ENCODE assay signal across 8 cellular contexts in the genomic region with DNA sequence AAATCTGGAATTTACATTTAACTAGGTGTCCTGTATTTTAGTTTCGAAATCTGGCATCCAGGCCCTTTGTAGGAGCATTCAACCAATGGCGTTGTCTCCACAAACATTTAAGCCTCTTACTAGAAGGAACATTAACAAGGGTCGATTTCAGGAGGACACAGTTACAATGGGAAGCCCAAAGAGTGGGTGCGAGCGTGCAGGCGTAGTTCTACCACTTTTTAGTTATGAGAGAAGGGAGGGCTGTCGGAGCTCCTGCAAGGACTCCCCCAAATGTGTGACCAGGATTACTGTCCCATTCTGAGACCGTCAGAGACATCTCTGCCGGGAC. TPM values are rescaled to one million over a fixed set of nuclear protein-coding genes. Genes with fewer than 3 reads are reported as not detected.
DNase-seq lines count a peak whose midpoint lies in the region; ATAC-seq and TF ChIP-seq lines count a peak whose summit lies in the region.

No MANE protein-coding gene starts in this region.

- TF ChIP-seq RAD21 in HCT116 (IDR thresholded peaks at IDR 0.05; ENCODE audit: low read depth): no peak

- H3K9ac ChIP-seq in HCT116 (ENCODE audit: low read length) (peak overlapping the region; percentile 72), skeletal muscle tissue (ENCODE audit: low read depth in 1 of 3, low read length in 3 of 3) (peak overlapping the region; percentile 76 to 96 (median 94))

- peaks cover 12% of the 10 kb centered on the region for H3K36me3 Mint-ChIP-seq in WTC11

- BruUV-seq in HCT116 (replicated peaks; lab: Mats Ljungman, UMichigan): no TSS peak

- TF ChIP-seq POLR2A in HCT116 (IDR thresholded peaks at IDR 0.05; ENCODE audit: borderline replicate concordance, extremely low read depth, insufficient read depth, insufficient read length): no peak

- H3K4me1 Mint-ChIP-seq in WTC11: peaks cover 34% of the 10 kb centered on the region

- H3K9me3 ChIP-seq in HCT116 (ENCODE audit: control insufficient read depth in 1 of 2, insufficient read depth in 1 of 2, low read depth in 1 of 2, low read length in 2 of 2) (no peaks in the 10 kb centered on the region), skeletal muscle tissue (ENCODE audit: control insufficient read depth in 3 of 3, low read length in 3 of 3) (no peaks in the 10 kb centered on the region)

- H3K4me2 ChIP-seq in HCT116 (ENCODE audit: low read length): peak overlapping the region; percentile 95

- ATAC-seq in HCT116: peak; percentile 37
- peak; percentile 13 for ATAC-seq in WTC11
- ATAC-seq in left cardiac atrium: peak; percentile 7 to 31

- RAD21 ChIA-PET in HCT116 (lab: Charles Lee; ENCODE audit: low non-redundant PET in 1 of 2, low total read pairs in 2 of 2, uncharacterized antibody in 2 of 2, unreplicated experiment in 2 of 2): interaction anchor here in 1 of 2 experiments (1.7 kb wide), 1 partner anchor 8 kb away, joined by 5 read pairs; a partner anchor contains a TSS

- no peaks in the 10 kb centered on the region for H4K20me1 ChIP-seq in HCT116 (ENCODE audit: insufficient read depth)

- intact Hi-C loops in HCT116 (cut with micrococcal nuclease) (no loop called here), left cardiac atrium (cut with DNase I) (no loop called here)

- H3K4me3 ChIP-seq in HCT116 (replicated peaks in 1 of 2; ENCODE audit: low read depth in 1 of 2, low read length in 2 of 2) (peak overlapping the region; percentile 81 to 86), skeletal muscle tissue (ENCODE audit: low read length in 3 of 3) (peak overlapping the region; percentile 83 to 98 (median 98))

- H3K4me1 ChIP-seq in HCT116 (ENCODE audit: control insufficient read depth in 1 of 2, insufficient read depth in 2 of 2, low read length in 2 of 2): peaks cover 9 to 40% of the 10 kb centered on the region in 2 experiments
- peaks cover 27 to 35% (median 30%) of the 10 kb centered on the region in 3 donors for H3K4me1 ChIP-seq in skeletal muscle tissue (ENCODE audit: control insufficient read depth in 3 of 3, insufficient read depth in 3 of 3, low read length in 3 of 3)

- POLR2A ChIA-PET in HCT116 (lab: Charles Lee): interaction anchor here (1.0 kb wide), 1 partner anchor 9 kb away, joined by 4 read pairs; a partner anchor contains a TSS
- POLR2A ChIA-PET in WTC11 (lab: Charles Lee): interaction anchor here (0.6 to 2.7 kb wide), 5 partner anchors 8 to 949 kb away, joined by 3 to 28 read pairs (median 5); a partner anchor contains a TSS

- H3K9me3 Mint-ChIP-seq in WTC11: no peaks in the 10 kb centered on the region

- CTCF ChIA-PET in HCT116 (lab: Charles Lee): interaction anchor here (0.9 to 2.5 kb wide), 3 partner anchors 8 to 28 kb away, joined by 3 to 31 read pairs (median 7); a partner anchor contains a TSS
- CTCF ChIA-PET in WTC11 (lab: Charles Lee): interaction anchor here (0.6 to 10.2 kb wide), 9 partner anchors 8 to 221 kb away, joined by 3 to 117 read pairs (median 7); a partner anchor contains a TSS

- no peaks in the 10 kb centered on the region; a peak in 1 of 4 replicates for H3K36me3 ChIP-seq in HCT116 (ENCODE audit: control insufficient read depth in 1 of 2, insufficient read depth in 2 of 2, low read length in 2 of 2)
- peaks cover 14 to 17% (median 16%) of the 10 kb centered on the region in 3 donors for H3K36me3 ChIP-seq in skeletal muscle tissue (ENCODE audit: control insufficient read depth in 3 of 3, insufficient read depth in 3 of 3, low read length in 3 of 3)

- H3K27ac ChIP-seq in C4-2B (peak overlapping the region; percentile 96), HCT116 (ENCODE audit: low read depth, low read length) (no peak overlapping the region; the same call in 1 of the 2 replicates), skeletal muscle tissue (ENCODE audit: low read depth, low read length) (peak overlapping the region; percentile 98)

- no peak for TF ChIP-seq CTCF in C4-2B (conservative IDR thresholded peaks at IDR 0.05)
- TF ChIP-seq CTCF in HCT116 (IDR thresholded peaks at IDR 0.05 in 2 of 3, conservative IDR thresholded peaks at IDR 0.05 in 1 of 3; ENCODE audit: borderline replicate concordance in 1 of 3, insufficient read depth in 1 of 3, low read depth in 2 of 3, low read length in 2 of 3): no peak
- TF ChIP-seq CTCF in WTC11 (IDR thresholded peaks at IDR 0.05): no peak

- DNase-seq in HCT116 (ENCODE audit: low read depth, low spot score) (no peak), WTC11 (ENCODE audit: low spot score) (no peak), left cardiac atrium (no peak), NCI-H345 (lab: John Stamatoyannopoulos, UW) (no peak), NOMO-1 treated with DMSO at 0.1 percent for 48 hours (lab: John Stamatoyannopoulos, UW; ENCODE audit: unreplicated experiment) (no peak), HT-29 (ENCODE audit: low spot score) (no peak)

- peak overlapping the region; percentile 93 for H2AFZ ChIP-seq in HCT116 (ENCODE audit: low read depth, low read length, poor library complexity, severe bottlenecking)

- H3K27me3 Mint-ChIP-seq in WTC11 (ENCODE audit: low read depth): no peaks in the 10 kb centered on the region

- no peaks in the 10 kb centered on the region for H3K79me2 ChIP-seq in HCT116 (ENCODE audit: insufficient read depth, low read length)

- peak overlapping the region; percentile 97 for H3K27ac Mint-ChIP-seq in WTC11

- H3K4me3 Mint-ChIP-seq in WTC11: peak overlapping the region; percentile 99

- H3K9me2 ChIP-seq in HCT116 (ENCODE audit: insufficient read depth): no peaks in the 10 kb centered on the region

- H3K27me3 ChIP-seq in HCT116 (ENCODE audit: insufficient read depth, low read length): peaks cover 10% of the 10 kb centered on the region; the same call in 1 of the 2 replicates
- H3K27me3 ChIP-seq in skeletal muscle tissue (ENCODE audit: control insufficient read depth in 3 of 3, insufficient read depth in 3 of 3, low read length in 3 of 3): peaks cover 0 to 5% (median 4%) of the 10 kb centered on the region in 3 donors

TF ChIP-seq in HCT116, 20 proteins besides CTCF, POLR2A, EP300 and RAD21:
- TF ChIP-seq YY1 (IDR thresholded peaks at IDR 0.05; ENCODE audit: extremely low read depth, insufficient replicate concordance, low read depth, low read length) (no peak), JUND (IDR thresholded peaks at IDR 0.05) (no peak), FOSL1 (IDR thresholded peaks at IDR 0.05; ENCODE audit: low read depth) (no peak), EZH2phosphoT487 (IDR thresholded peaks at IDR 0.05; ENCODE audit: borderline replicate concordance) (no peak), CEBPB (IDR thresholded peaks at IDR 0.05; ENCODE audit: low read depth) (no peak)
TF ChIP-seq in HCT116: peak in this region for 0.

TF ChIP-seq in WTC11, 78 proteins besides CTCF, POLR2A, EP300 and RAD21 (continues in another document):
- TF ChIP-seq ETV6 (CRISPR knock-in tag; IDR thresholded peaks at IDR 0.05): no peak
- no peak for TF ChIP-seq ZNF671 (CRISPR knock-in tag; IDR thresholded peaks at IDR 0.05)
- TF ChIP-seq, protein P1, sequence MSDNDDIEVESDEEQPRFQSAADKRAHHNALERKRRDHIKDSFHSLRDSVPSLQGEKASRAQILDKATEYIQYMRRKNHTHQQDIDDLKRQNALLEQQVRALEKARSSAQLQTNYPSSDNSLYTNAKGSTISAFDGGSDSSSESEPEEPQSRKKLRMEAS (CRISPR knock-in tag; IDR thresholded peaks at IDR 0.05): no peak
- no peak for TF ChIP-seq RELA (CRISPR knock-in tag; IDR thresholded peaks at IDR 0.05; ENCODE audit: borderline replicate concordance)
- TF ChIP-seq ZNF317 (CRISPR knock-in tag; IDR thresholded peaks at IDR 0.05; ENCODE audit: borderline replicate concordance, low read depth): no peak
- no peak for TF ChIP-seq GRHL2 (CRISPR knock-in tag; IDR thresholded peaks at IDR 0.05; ENCODE audit: insufficient replicate concordance, severe bottlenecking)
- TF ChIP-seq TP53 (CRISPR knock-in tag; IDR thresholded peaks at IDR 0.05): no peak
- TF ChIP-seq, protein P2, sequence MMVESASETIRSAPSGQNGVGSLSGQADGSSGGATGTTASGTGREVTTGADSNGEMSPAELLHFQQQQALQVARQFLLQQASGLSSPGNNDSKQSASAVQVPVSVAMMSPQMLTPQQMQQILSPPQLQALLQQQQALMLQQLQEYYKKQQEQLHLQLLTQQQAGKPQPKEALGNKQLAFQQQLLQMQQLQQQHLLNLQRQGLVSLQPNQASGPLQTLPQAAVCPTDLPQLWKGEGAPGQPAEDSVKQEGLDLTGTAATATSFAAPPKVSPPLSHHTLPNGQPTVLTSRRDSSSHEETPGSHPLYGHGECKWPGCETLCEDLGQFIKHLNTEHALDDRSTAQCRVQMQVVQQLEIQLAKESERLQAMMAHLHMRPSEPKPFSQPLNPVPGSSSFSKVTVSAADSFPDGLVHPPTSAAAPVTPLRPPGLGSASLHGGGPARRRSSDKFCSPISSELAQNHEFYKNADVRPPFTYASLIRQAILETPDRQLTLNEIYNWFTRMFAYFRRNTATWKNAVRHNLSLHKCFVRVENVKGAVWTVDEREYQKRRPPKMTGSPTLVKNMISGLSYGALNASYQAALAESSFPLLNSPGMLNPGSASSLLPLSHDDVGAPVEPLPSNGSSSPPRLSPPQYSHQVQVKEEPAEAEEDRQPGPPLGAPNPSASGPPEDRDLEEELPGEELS (CRISPR knock-in tag; IDR thresholded peaks at IDR 0.05): no peak
- no peak for TF ChIP-seq MXD4 (CRISPR knock-in tag; IDR thresholded peaks at IDR 0.05; ENCODE audit: borderline replicate concordance)
- TF ChIP-seq, protein P3, sequence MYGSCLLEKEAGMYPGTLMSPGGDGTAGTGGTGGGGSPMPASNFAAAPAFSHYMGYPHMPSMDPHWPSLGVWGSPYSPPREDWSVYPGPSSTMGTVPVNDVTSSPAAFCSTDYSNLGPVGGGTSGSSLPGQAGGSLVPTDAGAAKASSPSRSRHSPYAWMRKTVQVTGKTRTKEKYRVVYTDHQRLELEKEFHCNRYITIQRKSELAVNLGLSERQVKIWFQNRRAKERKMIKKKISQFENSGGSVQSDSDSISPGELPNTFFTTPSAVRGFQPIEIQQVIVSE (CRISPR knock-in tag; IDR thresholded peaks at IDR 0.05; ENCODE audit: borderline replicate concordance): no peak
- TF ChIP-seq ELF4 (CRISPR knock-in tag; IDR thresholded peaks at IDR 0.05; ENCODE audit: low read depth): no peak
- TF ChIP-seq JAZF1 (CRISPR knock-in tag; IDR thresholded peaks at IDR 0.05): no peak

RNA-seq across cellular contexts. Expression of a gene that starts 0.4 kb away (rescaled TPM):
- total RNA-seq in HCT116 (2021; ENCODE audit: unreplicated experiment) (9.4 TPM), WTC11 (2021) (33.5 to 36.1 TPM (median 33.9 TPM) in 3 replicates), left cardiac atrium (10 to 100 TPM; 19.8 to 20.1 TPM), skeletal muscle tissue (3.7 TPM)
- polyA plus RNA-seq in HCT116 (2012): 6.2 and 8.4 TPM in 2 replicates
- total RNA-seq in HT-29 (2014; rRNA removed; shearing (Covaris generic)): 6.1 and 8.4 TPM in 2 replicates

RNA-seq across cellular contexts. Expression of a gene that starts 8.7 kb away (rescaled TPM):
- 162 TPM for total RNA-seq in HCT116 (2021; ENCODE audit: unreplicated experiment)
- 142 and 163 TPM in 2 replicates for polyA plus RNA-seq in HCT116 (2012)
- total RNA-seq in WTC11 (2021): 125 to 156 TPM (median 144 TPM) in 3 replicates
- total RNA-seq in left cardiac atrium: 100 to 1,000 TPM; 150 to 165 TPM
- total RNA-seq in skeletal muscle tissue: 244 TPM
- 111 and 124 TPM in 2 replicates for total RNA-seq in HT-29 (2014; rRNA removed; shearing (Covaris generic))

RNA-seq across cellular contexts. Expression of a gene that starts 46.4 kb away (rescaled TPM):
- total RNA-seq in HCT116 (2021; ENCODE audit: unreplicated experiment): not detected
- not detected in 2 replicates for polyA plus RNA-seq in HCT116 (2012)
- not detected in 3 replicates for total RNA-seq in WTC11 (2021)
- total RNA-seq in left cardiac atrium: not detected
- not detected for total RNA-seq in skeletal muscle tissue
- not detected in 2 replicates for total RNA-seq in HT-29 (2014; rRNA removed; shearing (Covaris generic))
